Comparison of ENCODE assay signal across 17 cellular contexts in genomic region chr1:61637470-61637869, GRCh38.
DNase-seq lines count a peak whose midpoint lies in the region; ATAC-seq and TF ChIP-seq lines count a peak whose summit lies in the region.
"Had no signal": no experiment of that assay in that cellular context is flagged by ENCODE, and none has a peak within 500 bp of the region (broad histone marks: within the 10 kb centered on the region; RNA-seq: fewer than 3 reads in every experiment).

No MANE protein-coding gene starts in this region.

- H3K9me3 Mint-ChIP-seq in MCF 10A (ENCODE audit: unreplicated experiment) = no peaks in the 10 kb centered on the region
- H3K9me3 Mint-ChIP-seq: CD8-positive, alpha-beta T cell had no signal

- DNase-seq in MCF 10A (ENCODE audit: unreplicated experiment) (no peak), mammary epithelial cell (no peak), esophagus squamous epithelium (lab: John Stamatoyannopoulos, UW) (no peak), gastrocnemius medialis (no peak), uterus (no peak), CD1c-positive myeloid dendritic cell (ENCODE audit: extremely low spot score) (no peak)
- DNase-seq: CD8-positive, alpha-beta T cell; DMS79; MV-4-11; NCI-H187 treated with DMSO at 0.1 percent for 48 hours; NCI-H2171; NCI-H748 treated with DMSO at 0.1 percent for 48 hours; RPMI8226 had no signal

- no peak overlapping the region for H3K27ac ChIP-seq in mammary epithelial cell (ENCODE audit: insufficient read depth, low read depth, low read length)
- peak overlapping the region in 3 of 4 donors; percentile 41 to 74 (median 71) for H3K27ac ChIP-seq in esophagus squamous epithelium
- peak overlapping the region in 3 of 4 donors; percentile 1 to 52 (median 41) for H3K27ac ChIP-seq in gastrocnemius medialis
- peak overlapping the region; percentile 20 to 46 for H3K27ac ChIP-seq in uterus
- H3K27ac ChIP-seq: GM23248 had no signal

- peak overlapping the region; percentile 60 for H3K27ac Mint-ChIP-seq in MCF 10A (ENCODE audit: low read depth, unreplicated experiment)
- H3K27ac Mint-ChIP-seq: CD8-positive, alpha-beta T cell had no signal

- no peaks in the 10 kb centered on the region for H3K27me3 ChIP-seq in mammary epithelial cell (ENCODE audit: insufficient read depth, low read length)
- no peaks in the 10 kb centered on the region for H3K27me3 ChIP-seq in esophagus squamous epithelium
- H3K27me3 ChIP-seq in gastrocnemius medialis = no peaks in the 10 kb centered on the region
- H3K27me3 ChIP-seq in uterus = no peaks in the 10 kb centered on the region

- H3K4me1 ChIP-seq in mammary epithelial cell (ENCODE audit: insufficient read depth, low read length) (peaks cover 3% of the 10 kb centered on the region), esophagus squamous epithelium (peaks cover 11 to 67% (median 38%) of the 10 kb centered on the region in 3 donors), gastrocnemius medialis (peaks cover 0 to 28% of the 10 kb centered on the region in 2 donors), uterus (peaks cover 6 to 20% of the 10 kb centered on the region in 2 donors)

- H3K79me2 ChIP-seq in mammary epithelial cell (ENCODE audit: insufficient read depth, low read length) = no peaks in the 10 kb centered on the region

- H3K4me1 Mint-ChIP-seq in MCF 10A (ENCODE audit: insufficient read depth, unreplicated experiment) = peaks cover 11% of the 10 kb centered on the region

- TF ChIP-seq POLR2A in esophagus squamous epithelium (IDR thresholded peaks at IDR 0.05) (no peak), gastrocnemius medialis (IDR thresholded peaks at IDR 0.05) (no peak), uterus (IDR thresholded peaks at IDR 0.05) (no peak)

- no peaks in the 10 kb centered on the region for H3K27me3 Mint-ChIP-seq in MCF 10A (ENCODE audit: insufficient read depth, unreplicated experiment)

- H3K4me3 Mint-ChIP-seq in MCF 10A (ENCODE audit: unreplicated experiment) = no peak overlapping the region
- H3K4me3 Mint-ChIP-seq: CD8-positive, alpha-beta T cell had no signal

- BruUV-seq in MCF 10A (replicated peaks; lab: Mats Ljungman, UMichigan) (no TSS peak), mammary epithelial cell (replicated peaks; lab: Mats Ljungman, UMichigan) (no TSS peak)

- dilution Hi-C loops in mammary epithelial cell (cut with HindIII; ENCODE audit: low sequenced_read_pairs) = no loop called here

- H3K36me3 ChIP-seq in mammary epithelial cell (ENCODE audit: insufficient read depth, low read length) (no peaks in the 10 kb centered on the region), esophagus squamous epithelium (no peaks in the 10 kb centered on the region), gastrocnemius medialis (no peaks in the 10 kb centered on the region), uterus (no peaks in the 10 kb centered on the region)

- ATAC-seq in gastrocnemius medialis (no peak), HG03457 (IDR thresholded peaks at IDR 0.05; ENCODE audit: unreplicated experiment) (no peak)
- ATAC-seq in activated CD4-positive, CD25-positive, alpha-beta regulatory T cell treated with anti-CD3 and anti-CD28 coated beads, Interleukin-2, amount 50 U/mL, for 24 hours = no peak
- ATAC-seq: CD8-positive, alpha-beta T cell; K562 had no signal

- no peak overlapping the region for H3K4me2 ChIP-seq in mammary epithelial cell (ENCODE audit: insufficient read depth, low read depth, low read length)

- H3K36me3 Mint-ChIP-seq in MCF 10A (ENCODE audit: insufficient read depth, unreplicated experiment) = no peaks in the 10 kb centered on the region
- H3K36me3 Mint-ChIP-seq: CD8-positive, alpha-beta T cell had no signal

- H2AFZ ChIP-seq in mammary epithelial cell (ENCODE audit: low read depth, low read length) = no peak overlapping the region
- H2AFZ ChIP-seq: GM23248 had no signal

- CTCF ChIA-PET in MCF 10A (lab: Yijun Ruan, JAX) = no interaction called here
- CTCF ChIA-PET in mammary epithelial cell (lab: Charles Lee; ENCODE audit: low non-redundant PET) = no interaction called here

- intact Hi-C loops in MCF 10A (cut with micrococcal nuclease) = no loop called here
- intact Hi-C loops in mammary epithelial cell (cut with micrococcal nuclease) = no loop called here
- intact Hi-C loops in esophagus squamous epithelium (cut with DNase I) = no loop called here
- intact Hi-C loops in gastrocnemius medialis (cut with DNase I; ENCODE audit: low total_unique reads) = no loop called here
- intact Hi-C loops in uterus (cut with DNase I; ENCODE audit: low total_unique reads) = no loop called here

- no peaks in the 10 kb centered on the region for H4K20me1 ChIP-seq in mammary epithelial cell (ENCODE audit: insufficient read depth, low read length)

- H3K9ac ChIP-seq in mammary epithelial cell (ENCODE audit: insufficient read depth, low read length) = no peak overlapping the region
- H3K9ac ChIP-seq: GM23248 had no signal

- H3K9me3 ChIP-seq in mammary epithelial cell (replicated peaks; ENCODE audit: insufficient read depth, low read length) = no peaks in the 10 kb centered on the region
- no peaks in the 10 kb centered on the region for H3K9me3 ChIP-seq in esophagus squamous epithelium
- no peaks in the 10 kb centered on the region for H3K9me3 ChIP-seq in gastrocnemius medialis
- no peaks in the 10 kb centered on the region for H3K9me3 ChIP-seq in uterus

- WGBS in mammary epithelial cell (ENCODE audit: low coverage, missing lambda C conversion rate) = 100% methylated on average over 2 of the region's 2 CpGs
- WGBS in esophagus squamous epithelium, 2 donors = 89 to 97% methylated on average over 2 of the region's 2 CpGs

- H3K4me3 ChIP-seq in mammary epithelial cell (replicated peaks in 1 of 3; ENCODE audit: insufficient read depth in 1 of 3, low read depth in 2 of 3, low read length in 3 of 3) (no peak overlapping the region), esophagus squamous epithelium (no peak overlapping the region), gastrocnemius medialis (no peak overlapping the region), uterus (no peak overlapping the region)
- H3K4me3 ChIP-seq: GM23248, K562 had no signal

- no peak for TF ChIP-seq CTCF in MCF 10A (IDR thresholded peaks at IDR 0.05; ENCODE audit: unreplicated experiment)
- TF ChIP-seq CTCF in mammary epithelial cell (conservative IDR thresholded peaks at IDR 0.05 in 1 of 2, IDR thresholded peaks at IDR 0.05 in 1 of 2; ENCODE audit: extremely low read depth in 1 of 2, insufficient read depth in 1 of 2, low read depth in 1 of 2, low read length in 2 of 2) = no peak
- no peak for TF ChIP-seq CTCF in esophagus squamous epithelium (IDR thresholded peaks at IDR 0.05)
- no peak for TF ChIP-seq CTCF in gastrocnemius medialis (IDR thresholded peaks at IDR 0.05 in 4 of 5, conservative IDR thresholded peaks at IDR 0.05 in 1 of 5)
- TF ChIP-seq CTCF in uterus (IDR thresholded peaks at IDR 0.05) = no peak

- POLR2A ChIA-PET in MCF 10A (lab: Yijun Ruan, JAX) = no interaction called here

- in situ Hi-C loops in mammary epithelial cell (cut with MboI; ENCODE audit: low sequenced_read_pairs in 2 of 2) = no loop called here
- in situ Hi-C loops in gastrocnemius medialis (cut with MboI; ENCODE audit: low sequenced_read_pairs in 4 of 4) = loop anchor here in 3 of 4 donors (25.0 kb wide), 1 partner anchor 600 kb away; no protein-coding TSS in a partner anchor

Comparison
In these comparisons a context has a peak if more than half of its experiments do, and no peak if none do; other contexts are left out.
1. in situ Hi-C loops: an anchor here in gastrocnemius medialis (25.0 kb wide); none called in mammary epithelial cell.